39 cellular contexts compared by ENCODE assay signal in genomic region chr4:9841072-9841471, GRCh38. TPM values are rescaled to one million over a fixed set of nuclear protein-coding genes. Genes with fewer than 3 reads are reported as not detected.
"Had no signal": no experiment of that assay in that cellular context is flagged by ENCODE, and none has a peak within 500 bp of the region (broad histone marks: within the 10 kb centered on the region; RNA-seq: fewer than 3 reads in every experiment).

No MANE protein-coding gene starts in this region.

- H3K36me3 Mint-ChIP-seq: activated CD4-positive, alpha-beta memory T cell treated with anti-CD3 and anti-CD28 coated beads for 36 hours; activated naive CD8-positive, alpha-beta T cell treated with anti-CD3 and anti-CD28 coated beads for 36 hours; brain had no signal

- H3K36me3 ChIP-seq: adrenal gland, ascending aorta, cardiac muscle cell had no signal

- H3K27ac Mint-ChIP-seq: activated B cell treated with CpG ODN at 0.5 μM for 24 hours; activated CD4-positive, alpha-beta memory T cell treated with anti-CD3 and anti-CD28 coated beads for 36 hours; activated CD4-positive, alpha-beta T cell treated with anti-CD3 and anti-CD28 coated beads, Interleukin-2, amount 10 ng/mL, durations not matched to agents 24 days and 14 days; activated CD8-positive, alpha-beta T cell treated with anti-CD3 and anti-CD28 coated beads for 36 hours; activated naive CD4-positive, alpha-beta T cell treated with anti-CD3 and anti-CD28 coated beads for 36 hours; activated naive CD4-positive, alpha-beta T cell treated with anti-CD3 and anti-CD28 coated beads, Interleukin-2, amount 50 U/mL, for 72 hours; activated naive CD8-positive, alpha-beta T cell treated with anti-CD3 and anti-CD28 coated beads for 36 hours; activated T-cell treated with anti-CD3 and anti-CD28 coated beads, Interleukin-2, amount 50 U/mL, for 72 hours; activated T-helper 1 cell treated with anti-CD3 and anti-CD28 coated beads, Interleukin-12 subunit alpha, Interleukin-12 subunit beta, Interleukin-2, Interleukin-4 antibody, amounts not matched to agents 30 ng/mL and 10 ng/mL and 1 ng/mL, durations not matched to agents 14 hours and 24 hours and 36 hours; activated T-helper 17 cell treated with anti-CD3 and anti-CD28 coated beads, Interleukin-2, amount 50 U/mL, for 72 hours; brain; T-helper 2 cell treated with Interferon-gamma antibody and Interleukin-4, amounts not matched to agents 5 μg/mL and 100 μg/mL, for 36 hours had no signal

- H3K27me3 ChIP-seq: adrenal gland, ascending aorta, cardiac muscle cell had no signal

- H3K4me3 Mint-ChIP-seq: activated B cell treated with CpG ODN at 0.5 μM for 24 hours; activated CD4-positive, alpha-beta memory T cell treated with anti-CD3 and anti-CD28 coated beads for 36 hours; activated CD4-positive, alpha-beta T cell treated with anti-CD3 and anti-CD28 coated beads, Interleukin-2, amount 10 ng/mL, durations not matched to agents 24 days and 14 days; activated CD8-positive, alpha-beta T cell treated with anti-CD3 and anti-CD28 coated beads for 36 hours; activated naive CD4-positive, alpha-beta T cell treated with anti-CD3 and anti-CD28 coated beads for 36 hours; activated naive CD8-positive, alpha-beta T cell treated with anti-CD3 and anti-CD28 coated beads for 36 hours; activated T-cell treated with anti-CD3 and anti-CD28 coated beads, Interleukin-2, amount 50 U/mL, for 4 hours; activated T-cell treated with anti-CD3 and anti-CD28 coated beads, Interleukin-2, amount 50 U/mL, for 72 hours; activated T-helper 1 cell treated with anti-CD3 and anti-CD28 coated beads, Interleukin-12 subunit alpha, Interleukin-12 subunit beta, Interleukin-2, Interleukin-4 antibody, amounts not matched to agents 30 ng/mL and 10 ng/mL and 1 ng/mL, durations not matched to agents 14 hours and 24 hours and 36 hours; activated T-helper 17 cell treated with anti-CD3 and anti-CD28 coated beads, Interleukin-2, amount 50 U/mL, for 72 hours; brain; central memory CD8-positive, alpha-beta T cell; T-helper 2 cell treated with Interferon-gamma antibody and Interleukin-4, amounts not matched to agents 5 μg/mL and 100 μg/mL, for 36 hours had no signal

- DNase-seq: activated B cell treated with CpG ODN at 0.5 μM for 24 hours; activated CD4-positive, alpha-beta memory T cell treated with anti-CD3 and anti-CD28 coated beads for 36 hours; activated CD4-positive, alpha-beta T cell treated with anti-CD3 and anti-CD28 coated beads for 4 hours; activated CD4-positive, alpha-beta T cell treated with anti-CD3 and anti-CD28 coated beads, Interleukin-2, amount 10 ng/mL, durations not matched to agents 24 days and 14 days; activated CD4-positive, alpha-beta T cell treated with anti-CD3 and anti-CD28 coated beads, Interleukin-2, amount 50 U/mL, for 1 hour; activated CD4-positive, alpha-beta T cell treated with anti-CD3 and anti-CD28 coated beads, Interleukin-2, amount 50 U/mL, for 4 hours; activated CD4-positive, CD25-positive, alpha-beta regulatory T cell treated with anti-CD3 and anti-CD28 coated beads, Interleukin-2, amount 50 U/mL, for 72 hours; activated CD8-positive, alpha-beta memory T cell treated with anti-CD3 and anti-CD28 coated beads, Interleukin-2, amount 50 U/mL, for 4 hours; activated CD8-positive, alpha-beta T cell treated with anti-CD3 and anti-CD28 coated beads for 36 hours; activated effector memory CD4-positive, alpha-beta T cell treated with anti-CD3 and anti-CD28 coated beads, Interleukin-2, amount 50 U/mL, for 16 hours; activated gamma-delta T cell treated with Interleukin-2 at 50 U/mL for 16 hours; activated naive CD4-positive, alpha-beta T cell; activated naive CD4-positive, alpha-beta T cell treated with anti-CD3 and anti-CD28 coated beads for 36 hours; activated naive CD4-positive, alpha-beta T cell treated with anti-CD3 and anti-CD28 coated beads, Interleukin-2, amount 50 U/mL, for 16 hours; activated naive CD8-positive, alpha-beta T cell treated with anti-CD3 and anti-CD28 coated beads for 36 hours; activated T-cell treated with anti-CD3 and anti-CD28 coated beads for 4 hours; activated T-cell treated with anti-CD3 and anti-CD28 coated beads, Interleukin-2, amount 50 U/mL, for 1 hour; activated T-cell treated with anti-CD3 and anti-CD28 coated beads, Interleukin-2, amount 50 U/mL, for 4 hours; activated T-cell treated with anti-CD3 and anti-CD28 coated beads, Interleukin-2, amount 50 U/mL, for 72 hours; adrenal gland; amygdala; anterior cingulate cortex; caudate nucleus; cerebellar nuclear complex; T-helper 2 cell; T-helper 9 cell had no signal

- H3K4me1 ChIP-seq: adrenal gland, ascending aorta had no signal

- H3K27ac ChIP-seq: adrenal gland, ascending aorta, cardiac muscle cell, VCaP had no signal

- ATAC-seq: activated CD8-positive, alpha-beta T cell treated with anti-CD3 and anti-CD28 coated beads for 36 hours; activated naive CD4-positive, alpha-beta T cell treated with anti-CD3 and anti-CD28 coated beads, Interleukin-2, amount 50 U/mL, for 72 hours; activated T-cell treated with anti-CD3 and anti-CD28 coated beads, Interleukin-2, amount 50 U/mL, for 4 hours; activated T-cell treated with anti-CD3 and anti-CD28 coated beads, Interleukin-2, amount 50 U/mL, for 72 hours; activated T-helper 17 cell treated with anti-CD3 and anti-CD28 coated beads, Interleukin-2, amount 50 U/mL, for 72 hours had no signal

- H3K27me3 Mint-ChIP-seq: activated B cell treated with CpG ODN at 0.5 μM for 24 hours; activated CD4-positive, alpha-beta memory T cell treated with anti-CD3 and anti-CD28 coated beads for 36 hours; activated naive CD8-positive, alpha-beta T cell treated with anti-CD3 and anti-CD28 coated beads for 36 hours had no signal

- H3K9me3 ChIP-seq: adrenal gland had no signal

- H3K4me1 Mint-ChIP-seq: activated B cell treated with CpG ODN at 0.5 μM for 24 hours; activated CD4-positive, alpha-beta T cell treated with anti-CD3 and anti-CD28 coated beads, Interleukin-2, amount 10 ng/mL, durations not matched to agents 24 days and 14 days; activated naive CD8-positive, alpha-beta T cell treated with anti-CD3 and anti-CD28 coated beads for 36 hours; activated T-helper 17 cell treated with anti-CD3 and anti-CD28 coated beads, Interleukin-2, amount 50 U/mL, for 72 hours; brain; central memory CD8-positive, alpha-beta T cell had no signal

- H3K4me3 ChIP-seq: adrenal gland, ascending aorta, cardiac muscle cell had no signal

RNA-seq across cellular contexts. Expression of gene DRD5, which starts 59.6 kb away (rescaled TPM):
- total RNA-seq: activated B cell treated with CpG ODN at 0.5 μM for 24 hours; activated CD4-positive, alpha-beta memory T cell treated with anti-CD3 and anti-CD28 coated beads for 36 hours; activated CD4-positive, alpha-beta T cell treated with anti-CD3 and anti-CD28 coated beads, Interleukin-2, amount 10 ng/mL, durations not matched to agents 24 days and 14 days; activated CD8-positive, alpha-beta memory T cell treated with anti-CD3 and anti-CD28 coated beads for 36 hours; activated CD8-positive, alpha-beta T cell treated with anti-CD3 and anti-CD28 coated beads for 36 hours; activated naive CD4-positive, alpha-beta T cell treated with anti-CD3 and anti-CD28 coated beads for 36 hours; activated naive CD4-positive, alpha-beta T cell treated with anti-CD3 and anti-CD28 coated beads, Interleukin-2, amount 50 U/mL, for 72 hours; activated naive CD8-positive, alpha-beta T cell treated with anti-CD3 and anti-CD28 coated beads for 36 hours; activated T-cell treated with anti-CD3 and anti-CD28 coated beads, Interleukin-2, amount 50 U/mL, for 4 hours; activated T-cell treated with anti-CD3 and anti-CD28 coated beads, Interleukin-2, amount 50 U/mL, for 72 hours; activated T-helper 1 cell treated with anti-CD3 and anti-CD28 coated beads, Interleukin-12 subunit alpha, Interleukin-12 subunit beta, Interleukin-2, Interleukin-4 antibody, amounts not matched to agents 30 ng/mL and 10 ng/mL and 1 ng/mL, durations not matched to agents 14 hours and 24 hours and 36 hours; activated T-helper 17 cell treated with anti-CD3 and anti-CD28 coated beads, Interleukin-2, amount 50 U/mL, for 72 hours; ascending aorta; bronchial epithelial cell; cardiac muscle cell; chondrocyte; T-helper 1 cell treated with Interleukin-12 subunit alpha and Interleukin-12 subunit beta and Interleukin-4 antibody, amounts not matched to agents 30 ng/mL and 1 ng/mL, for 36 hours had no signal
- polyA plus RNA-seq: adrenal gland, cardiac muscle cell had no signal
